9 cellular contexts compared by ENCODE assay signal in genomic region chr22:38953577-38954413, GRCh38. TPM values are rescaled to one million over a fixed set of nuclear protein-coding genes. Genes with fewer than 3 reads are reported as not detected.
DNase-seq lines count a peak whose midpoint lies in the region; ATAC-seq and TF ChIP-seq lines count a peak whose summit lies in the region.
"Had no signal": no experiment of that assay in that cellular context is flagged by ENCODE, and none has a peak within 500 bp of the region (broad histone marks: within the 10 kb centered on the region; RNA-seq: fewer than 3 reads in every experiment).

No MANE protein-coding gene starts in this region.

- no peaks in the 10 kb centered on the region for H3K36me3 Mint-ChIP-seq in natural killer cell

- peaks cover 0 to 7% of the 10 kb centered on the region in 2 donors for H3K4me1 Mint-ChIP-seq in natural killer cell

- no peak overlapping the region for H3K4me3 Mint-ChIP-seq in natural killer cell

- H3K9me3 ChIP-seq in A673 (ENCODE audit: low read depth, low read length, poor library complexity, severe bottlenecking): no peaks in the 10 kb centered on the region

- CTCF ChIA-PET in A673 (lab: Charles Lee): no interaction called here

- H3K27ac ChIP-seq in substantia nigra (ENCODE audit: low read depth, low read length, poor library complexity, severe bottlenecking) (no peak overlapping the region), A673 (ENCODE audit: low read depth, low read length, poor library complexity, severe bottlenecking) (no peak overlapping the region)

- no peak for TF ChIP-seq CTCF in natural killer cell (IDR thresholded peaks at IDR 0.05)
- no peak for TF ChIP-seq CTCF in A673 (conservative IDR thresholded peaks at IDR 0.05; ENCODE audit: low read depth, low read length)

- intact Hi-C loops in natural killer cell (cut with micrococcal nuclease): no loop called here
- intact Hi-C loops in A673 (cut with micrococcal nuclease; ENCODE audit: unreplicated experiment): no loop called here

- POLR2A ChIA-PET in A673 (lab: Charles Lee; ENCODE audit: low non-redundant PET): no interaction called here

- no TSS peak for BruUV-seq in A673 (replicated peaks; lab: Mats Ljungman, UMichigan)

- H3K27ac Mint-ChIP-seq in natural killer cell: no peak overlapping the region

- no peak overlapping the region for H3K4me3 ChIP-seq in A673 (ENCODE audit: low read depth, low read length, poor library complexity, severe bottlenecking)

- no peaks in the 10 kb centered on the region for H3K9me3 Mint-ChIP-seq in natural killer cell

- peak; percentile 21 for DNase-seq in activated gamma-delta T cell treated with anti-CD3 and anti-CD28 coated beads, Interleukin-2, amount 50 U/mL, for 16 hours (ENCODE audit: low read depth)
- no peak for DNase-seq in activated gamma-delta T cell (lab: John Stamatoyannopoulos, UW)
- DNase-seq in activated CD8-positive, alpha-beta memory T cell treated with anti-CD3 and anti-CD28 coated beads, Interleukin-2, amount 50 U/mL, for 4 hours: peak; percentile 19
- no peak for DNase-seq in natural killer cell
- no peak for DNase-seq in substantia nigra (lab: John Stamatoyannopoulos, UW)
- DNase-seq in A673 (ENCODE audit: low spot score): no peak
- DNase-seq in DMS53 treated with DMSO at 0.1 percent for 48 hours (lab: John Stamatoyannopoulos, UW; ENCODE audit: unreplicated experiment): no peak

- no peaks in the 10 kb centered on the region for H3K36me3 ChIP-seq in A673 (ENCODE audit: insufficient read depth, low read length, poor library complexity, severe bottlenecking)

- H3K27me3 ChIP-seq in A673 (replicated peaks; ENCODE audit: insufficient read depth, low read depth, low read length, poor library complexity): no peaks in the 10 kb centered on the region

- ATAC-seq in HG03520 (IDR thresholded peaks at IDR 0.05; ENCODE audit: unreplicated experiment) (peak; percentile 56), natural killer cell (peak; percentile 63 to 90 (median 71))

- no peaks in the 10 kb centered on the region for H3K4me1 ChIP-seq in A673 (ENCODE audit: insufficient read depth, low read length, poor library complexity, severe bottlenecking)

- H3K27me3 Mint-ChIP-seq in natural killer cell (ENCODE audit: low read depth in 2 of 2): peaks cover 10 to 15% of the 10 kb centered on the region in 2 donors

RNA-seq across cellular contexts. Expression of gene APOBEC3A, which starts 3.6 kb away (rescaled TPM):
- 10 to 100 TPM in 1 of 3 donors, 1 to 10 TPM in 1, under 1 TPM in 1; 0.66 to 48.1 (median 4.3) TPM for total RNA-seq in natural killer cell
- not detected in 2 replicates for total RNA-seq in A673 (2021)
- total RNA-seq: T-helper 2 cell treated with Interferon-gamma antibody and Interleukin-4, amounts not matched to agents 100 ng/mL and 5 ng/mL, for 36 hours had no signal

RNA-seq across cellular contexts. Expression of gene APOBEC3B, which starts 28.4 kb away (rescaled TPM):
- total RNA-seq in natural killer cell (1 to 10 TPM; 1.7 to 2.3 (median 2.2) TPM), A673 (2021) (6.4 and 9.0 TPM in 2 replicates)

Comparison
In these comparisons a context has a peak if more than half of its experiments do, and no peak if none do; other contexts are left out.
1. DNase-seq: peak in activated gamma-delta T cell treated with anti-CD3 and anti-CD28 coated beads, Interleukin-2, amount 50 U/mL, for 16 hours (single experiment) and activated CD8-positive, alpha-beta memory T cell treated with anti-CD3 and anti-CD28 coated beads, Interleukin-2, amount 50 U/mL, for 4 hours (single experiment); none in activated gamma-delta T cell (single experiment), natural killer cell (single experiment), substantia nigra (0 of 49), A673 (single experiment) and DMS53 treated with DMSO at 0.1 percent for 48 hours (single experiment).